34 cellular contexts compared by ENCODE assay signal in genomic region chr16:88408561-88408960, GRCh38.
"Had no signal": no experiment of that assay in that cellular context is flagged by ENCODE, and none has a peak within 500 bp of the region (broad histone marks: within the 10 kb centered on the region; RNA-seq: fewer than 3 reads in every experiment).

No MANE protein-coding gene starts in this region.

- H3K27me3 ChIP-seq: adrenal gland, body of pancreas, colonic mucosa, gastrocnemius medialis had no signal

- H3K27ac Mint-ChIP-seq: activated B cell treated with CpG ODN at 0.5 μM for 24 hours; activated CD4-positive, alpha-beta memory T cell treated with anti-CD3 and anti-CD28 coated beads for 36 hours; activated CD4-positive, alpha-beta T cell treated with anti-CD3 and anti-CD28 coated beads for 36 hours; activated CD4-positive, alpha-beta T cell treated with anti-CD3 and anti-CD28 coated beads, Interleukin-2, amount 10 ng/mL, durations not matched to agents 24 days and 14 days; activated CD8-positive, alpha-beta memory T cell treated with anti-CD3 and anti-CD28 coated beads, Interleukin-2, amount 10 ng/mL, durations not matched to agents 7 days and 5 days; activated naive CD4-positive, alpha-beta T cell treated with anti-CD3 and anti-CD28 coated beads for 36 hours; activated naive CD4-positive, alpha-beta T cell treated with anti-CD3 and anti-CD28 coated beads, Interleukin-2, amount 50 U/mL, for 24 hours; activated naive CD8-positive, alpha-beta T cell treated with anti-CD3 and anti-CD28 coated beads for 36 hours; activated naive CD8-positive, alpha-beta T cell treated with anti-CD3 and anti-CD28 coated beads, Interleukin-2, amount 50 U/mL, for 24 hours; activated T-helper 1 cell treated with anti-CD3 and anti-CD28 coated beads, Interleukin-12 subunit alpha, Interleukin-12 subunit beta, Interleukin-2, Interleukin-4 antibody, amounts not matched to agents 30 ng/mL and 10 ng/mL and 1 ng/mL, durations not matched to agents 14 hours and 24 hours and 36 hours; activated T-helper 2 cell treated with anti-CD3 and anti-CD28 coated beads, Interferon-gamma antibody, Interleukin-2, Interleukin-4, amounts not matched to agents 10 μg/mL and 5 μg/mL and 100 μg/mL, durations not matched to agents 14 hours and 24 hours and 36 hours; endodermal cell; T-helper 17 cell; T-helper 2 cell treated with Interferon-gamma antibody and Interleukin-4, amounts not matched to agents 5 μg/mL and 100 μg/mL, for 36 hours had no signal

- DNase-seq: activated B cell treated with CpG ODN at 0.5 μM for 24 hours; activated CD4-positive, alpha-beta memory T cell treated with anti-CD3 and anti-CD28 coated beads for 36 hours; activated CD4-positive, alpha-beta T cell treated with anti-CD3 and anti-CD28 coated beads for 36 hours; activated CD4-positive, alpha-beta T cell treated with anti-CD3 and anti-CD28 coated beads, Interleukin-2, amount 10 ng/mL, durations not matched to agents 24 days and 14 days; activated CD4-positive, CD25-positive, alpha-beta regulatory T cell treated with anti-CD3 and anti-CD28 coated beads, Interleukin-2, amount 50 U/mL, for 72 hours; activated CD8-positive, alpha-beta memory T cell treated with anti-CD3 and anti-CD28 coated beads, Interleukin-2, amount 10 ng/mL, durations not matched to agents 7 days and 5 days; activated CD8-positive, alpha-beta memory T cell treated with anti-CD3 and anti-CD28 coated beads, Interleukin-2, amount 50 U/mL, for 4 hours; activated effector memory CD4-positive, alpha-beta T cell treated with anti-CD3 and anti-CD28 coated beads, Interleukin-2, amount 50 U/mL, for 16 hours; activated naive CD4-positive, alpha-beta T cell treated with anti-CD3 and anti-CD28 coated beads for 36 hours; activated naive CD8-positive, alpha-beta T cell treated with anti-CD3 and anti-CD28 coated beads for 36 hours; activated naive CD8-positive, alpha-beta T cell treated with anti-CD3 and anti-CD28 coated beads, Interleukin-2, amount 50 U/mL, for 24 hours; activated T-cell treated with anti-CD3 and anti-CD28 coated beads, Interleukin-2, amount 50 U/mL, for 1 hour; activated T-cell treated with anti-CD3 and anti-CD28 coated beads, Interleukin-2, amount 50 U/mL, for 48 hours; adrenal gland; amygdala; aorta; body of pancreas; caudate nucleus; colonic mucosa; dorsolateral prefrontal cortex; effector memory CD4-positive, alpha-beta T cell; endodermal cell; foreskin keratinocyte; gastrocnemius medialis; glutamatergic neuron; heart left ventricle; T-helper 17 cell; T1000; WERI-Rb-1 had no signal

- H3K9me3 Mint-ChIP-seq: activated B cell treated with CpG ODN at 0.5 μM for 24 hours; activated CD4-positive, alpha-beta memory T cell treated with anti-CD3 and anti-CD28 coated beads for 36 hours; activated CD4-positive, alpha-beta T cell treated with anti-CD3 and anti-CD28 coated beads, Interleukin-2, amount 10 ng/mL, durations not matched to agents 24 days and 14 days; activated naive CD4-positive, alpha-beta T cell treated with anti-CD3 and anti-CD28 coated beads for 36 hours; activated naive CD4-positive, alpha-beta T cell treated with anti-CD3 and anti-CD28 coated beads, Interleukin-2, amount 50 U/mL, for 24 hours; activated naive CD8-positive, alpha-beta T cell treated with anti-CD3 and anti-CD28 coated beads for 36 hours; activated naive CD8-positive, alpha-beta T cell treated with anti-CD3 and anti-CD28 coated beads, Interleukin-2, amount 50 U/mL, for 24 hours; activated T-helper 1 cell treated with anti-CD3 and anti-CD28 coated beads, Interleukin-12 subunit alpha, Interleukin-12 subunit beta, Interleukin-2, Interleukin-4 antibody, amounts not matched to agents 30 ng/mL and 10 ng/mL and 1 ng/mL, durations not matched to agents 14 hours and 24 hours and 36 hours; activated T-helper 2 cell treated with anti-CD3 and anti-CD28 coated beads, Interferon-gamma antibody, Interleukin-2, Interleukin-4, amounts not matched to agents 10 μg/mL and 5 μg/mL and 100 μg/mL, durations not matched to agents 14 hours and 24 hours and 36 hours; endodermal cell; T-helper 2 cell treated with Interferon-gamma antibody and Interleukin-4, amounts not matched to agents 5 μg/mL and 100 μg/mL, for 36 hours had no signal

- H3K27ac ChIP-seq: adrenal gland, body of pancreas, colonic mucosa, dorsolateral prefrontal cortex, foreskin keratinocyte, gastrocnemius medialis, WERI-Rb-1 had no signal

- ATAC-seq: activated CD4-positive, alpha-beta T cell treated with anti-CD3 and anti-CD28 coated beads for 36 hours; activated CD8-positive, alpha-beta memory T cell treated with anti-CD3 and anti-CD28 coated beads, Interleukin-2, amount 10 ng/mL, durations not matched to agents 7 days and 5 days; activated naive CD8-positive, alpha-beta T cell treated with anti-CD3 and anti-CD28 coated beads, Interleukin-2, amount 50 U/mL, for 24 hours; body of pancreas; esophagus mucosa; foreskin keratinocyte; gastrocnemius medialis; heart left ventricle; T-helper 17 cell had no signal

- H3K4me3 Mint-ChIP-seq: activated B cell treated with CpG ODN at 0.5 μM for 24 hours; activated CD4-positive, alpha-beta memory T cell treated with anti-CD3 and anti-CD28 coated beads for 36 hours; activated CD4-positive, alpha-beta T cell treated with anti-CD3 and anti-CD28 coated beads for 36 hours; activated CD4-positive, alpha-beta T cell treated with anti-CD3 and anti-CD28 coated beads, Interleukin-2, amount 10 ng/mL, durations not matched to agents 24 days and 14 days; activated CD8-positive, alpha-beta memory T cell treated with anti-CD3 and anti-CD28 coated beads, Interleukin-2, amount 10 ng/mL, durations not matched to agents 7 days and 5 days; activated naive CD4-positive, alpha-beta T cell treated with anti-CD3 and anti-CD28 coated beads for 36 hours; activated naive CD4-positive, alpha-beta T cell treated with anti-CD3 and anti-CD28 coated beads, Interleukin-2, amount 50 U/mL, for 24 hours; activated naive CD8-positive, alpha-beta T cell treated with anti-CD3 and anti-CD28 coated beads for 36 hours; activated naive CD8-positive, alpha-beta T cell treated with anti-CD3 and anti-CD28 coated beads, Interleukin-2, amount 50 U/mL, for 24 hours; activated T-helper 1 cell treated with anti-CD3 and anti-CD28 coated beads, Interleukin-12 subunit alpha, Interleukin-12 subunit beta, Interleukin-2, Interleukin-4 antibody, amounts not matched to agents 30 ng/mL and 10 ng/mL and 1 ng/mL, durations not matched to agents 14 hours and 24 hours and 36 hours; endodermal cell; T-helper 17 cell; T-helper 2 cell treated with Interferon-gamma antibody and Interleukin-4, amounts not matched to agents 5 μg/mL and 100 μg/mL, for 36 hours had no signal

- H3K4me3 ChIP-seq: adrenal gland, body of pancreas, colonic mucosa, dorsolateral prefrontal cortex, gastrocnemius medialis, heart left ventricle had no signal

- H3K4me1 Mint-ChIP-seq: endodermal cell had no signal

- H3K9me3 ChIP-seq: adrenal gland, body of pancreas, colonic mucosa, gastrocnemius medialis, heart left ventricle had no signal

- H3K4me1 ChIP-seq: adrenal gland, body of pancreas, colonic mucosa, foreskin keratinocyte, gastrocnemius medialis had no signal

- H3K36me3 Mint-ChIP-seq: activated CD4-positive, alpha-beta memory T cell treated with anti-CD3 and anti-CD28 coated beads for 36 hours; activated CD8-positive, alpha-beta memory T cell treated with anti-CD3 and anti-CD28 coated beads, Interleukin-2, amount 10 ng/mL, durations not matched to agents 7 days and 5 days; activated naive CD4-positive, alpha-beta T cell treated with anti-CD3 and anti-CD28 coated beads, Interleukin-2, amount 50 U/mL, for 24 hours; activated naive CD8-positive, alpha-beta T cell treated with anti-CD3 and anti-CD28 coated beads for 36 hours had no signal

- H3K27me3 Mint-ChIP-seq: activated CD4-positive, alpha-beta memory T cell treated with anti-CD3 and anti-CD28 coated beads for 36 hours; activated CD4-positive, alpha-beta T cell treated with anti-CD3 and anti-CD28 coated beads for 36 hours; activated CD4-positive, alpha-beta T cell treated with anti-CD3 and anti-CD28 coated beads, Interleukin-2, amount 10 ng/mL, durations not matched to agents 24 days and 14 days; activated CD8-positive, alpha-beta memory T cell treated with anti-CD3 and anti-CD28 coated beads, Interleukin-2, amount 10 ng/mL, durations not matched to agents 7 days and 5 days; activated naive CD4-positive, alpha-beta T cell treated with anti-CD3 and anti-CD28 coated beads, Interleukin-2, amount 50 U/mL, for 24 hours; activated naive CD8-positive, alpha-beta T cell treated with anti-CD3 and anti-CD28 coated beads for 36 hours; activated naive CD8-positive, alpha-beta T cell treated with anti-CD3 and anti-CD28 coated beads, Interleukin-2, amount 50 U/mL, for 24 hours had no signal

- H3K36me3 ChIP-seq: adrenal gland, colonic mucosa, gastrocnemius medialis, heart left ventricle, WERI-Rb-1 had no signal
